In genomic region chr19:11578342-11579142, GRCh38 we compare ENCODE assay signal across 8 cellular contexts.
DNase-seq lines count a peak whose midpoint lies in the region; ATAC-seq lines count a peak whose summit lies in the region.

No MANE protein-coding gene starts in this region.

- no peaks in the 10 kb centered on the region for H3K9me3 ChIP-seq in iPS-18a (ENCODE audit: control insufficient read depth, low read depth, low read length)

- no peak overlapping the region for H3K27ac ChIP-seq in iPS-18a (ENCODE audit: low read length)

- DNase-seq in activated gamma-delta T cell treated with Interleukin-2 at 50 U/mL for 16 hours, result peak; percentile 26
- DNase-seq in activated gamma-delta T cell (lab: John Stamatoyannopoulos, UW), result no peak
- peak; percentile 48 for DNase-seq in activated naive CD4-positive, alpha-beta T cell treated with Interleukin-2 at 50 U/mL for 16 hours
- peak; percentile 44 for DNase-seq in stimulated activated CD4-positive, alpha-beta T cell treated with anti-CD3 and anti-CD28 coated beads, Interleukin-4, amount 100 ng/mL, for 1 hour
- DNase-seq in cerebellar cortex (ENCODE audit: low spot score), result no peak
- DNase-seq in islet precursor cell, result no peak

- no peaks in the 10 kb centered on the region for H3K36me3 ChIP-seq in iPS-18a (ENCODE audit: control insufficient read depth, low read depth, low read length)

- H3K4me1 ChIP-seq in iPS-18a (ENCODE audit: control insufficient read depth, low read depth, low read length), result no peaks in the 10 kb centered on the region

- no peak overlapping the region for H3K9ac ChIP-seq in iPS-18a (ENCODE audit: low read length)

- H3K4me3 ChIP-seq in iPS-18a (ENCODE audit: low read length), result peak overlapping the region; percentile 43

- H3K27me3 ChIP-seq in iPS-18a (ENCODE audit: control insufficient read depth, insufficient read depth, low read length), result no peaks in the 10 kb centered on the region

- no peak for ATAC-seq in GM18873 (IDR thresholded peaks at IDR 0.05; ENCODE audit: low FRiP score, unreplicated experiment)

Comparison
In these comparisons a context has a peak if more than half of its experiments do, and no peak if none do; other contexts are left out.
1. DNase-seq: peak in activated gamma-delta T cell treated with Interleukin-2 at 50 U/mL for 16 hours (single experiment), activated naive CD4-positive, alpha-beta T cell treated with Interleukin-2 at 50 U/mL for 16 hours (single experiment) and stimulated activated CD4-positive, alpha-beta T cell treated with anti-CD3 and anti-CD28 coated beads, Interleukin-4, amount 100 ng/mL, for 1 hour (single experiment); none in activated gamma-delta T cell (single experiment), cerebellar cortex (single experiment) and islet precursor cell (single experiment).